In the genomic region with DNA sequence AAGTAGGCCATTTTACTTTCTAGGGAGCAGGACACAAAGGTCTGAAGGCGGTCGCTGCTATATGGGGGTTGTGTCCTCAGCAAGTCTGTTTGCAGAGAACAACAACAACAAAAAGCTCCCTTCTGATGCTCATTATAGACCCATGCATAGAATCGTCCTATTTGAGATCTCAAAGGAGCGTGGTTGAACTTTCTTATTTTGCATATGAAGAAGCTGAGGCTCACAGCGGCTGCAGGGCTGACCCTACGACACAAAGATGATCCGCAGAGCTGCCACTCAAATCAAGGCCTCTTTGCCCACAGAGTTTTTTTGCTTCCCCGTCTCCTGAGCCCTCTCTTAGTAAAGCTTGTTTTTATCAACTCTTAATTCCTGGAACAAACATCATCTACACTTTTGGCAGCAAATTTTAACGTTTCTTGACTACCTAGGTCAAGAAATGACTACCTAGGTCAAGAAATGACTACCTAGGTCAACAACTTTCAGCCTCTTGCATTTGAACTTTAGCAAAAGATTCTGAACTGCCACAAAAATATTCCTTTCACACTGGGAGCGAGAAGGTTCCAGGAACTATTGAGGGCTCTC, we compare ENCODE assay signal across 2 cellular contexts.
TF ChIP-seq lines count a peak whose summit lies in the region.

No MANE protein-coding gene starts in this region.

TF ChIP-seq in WTC11, 78 proteins besides CTCF, POLR2A, EP300 and RAD21:
- TF ChIP-seq E2F4 (CRISPR knock-in tag; IDR thresholded peaks at IDR 0.05; ENCODE audit: borderline replicate concordance, low read depth), result no peak
- TF ChIP-seq, protein P1, sequence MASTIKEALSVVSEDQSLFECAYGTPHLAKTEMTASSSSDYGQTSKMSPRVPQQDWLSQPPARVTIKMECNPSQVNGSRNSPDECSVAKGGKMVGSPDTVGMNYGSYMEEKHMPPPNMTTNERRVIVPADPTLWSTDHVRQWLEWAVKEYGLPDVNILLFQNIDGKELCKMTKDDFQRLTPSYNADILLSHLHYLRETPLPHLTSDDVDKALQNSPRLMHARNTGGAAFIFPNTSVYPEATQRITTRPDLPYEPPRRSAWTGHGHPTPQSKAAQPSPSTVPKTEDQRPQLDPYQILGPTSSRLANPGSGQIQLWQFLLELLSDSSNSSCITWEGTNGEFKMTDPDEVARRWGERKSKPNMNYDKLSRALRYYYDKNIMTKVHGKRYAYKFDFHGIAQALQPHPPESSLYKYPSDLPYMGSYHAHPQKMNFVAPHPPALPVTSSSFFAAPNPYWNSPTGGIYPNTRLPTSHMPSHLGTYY (CRISPR knock-in tag; IDR thresholded peaks at IDR 0.05), result no peak
- no peak for TF ChIP-seq ATF1 (CRISPR knock-in tag; IDR thresholded peaks at IDR 0.05)
- TF ChIP-seq GTF2I (CRISPR knock-in tag; conservative IDR thresholded peaks at IDR 0.05), result no peak
- no peak for TF ChIP-seq ZNF423 (CRISPR knock-in tag; IDR thresholded peaks at IDR 0.05)
- no peak for TF ChIP-seq TEAD1 (CRISPR knock-in tag; IDR thresholded peaks at IDR 0.05)
- TF ChIP-seq SMAD3 (CRISPR knock-in tag; IDR thresholded peaks at IDR 0.05; ENCODE audit: borderline replicate concordance), result no peak
- no peak for TF ChIP-seq FOXJ3 (CRISPR knock-in tag; IDR thresholded peaks at IDR 0.05; ENCODE audit: borderline replicate concordance)
- TF ChIP-seq, protein P2, sequence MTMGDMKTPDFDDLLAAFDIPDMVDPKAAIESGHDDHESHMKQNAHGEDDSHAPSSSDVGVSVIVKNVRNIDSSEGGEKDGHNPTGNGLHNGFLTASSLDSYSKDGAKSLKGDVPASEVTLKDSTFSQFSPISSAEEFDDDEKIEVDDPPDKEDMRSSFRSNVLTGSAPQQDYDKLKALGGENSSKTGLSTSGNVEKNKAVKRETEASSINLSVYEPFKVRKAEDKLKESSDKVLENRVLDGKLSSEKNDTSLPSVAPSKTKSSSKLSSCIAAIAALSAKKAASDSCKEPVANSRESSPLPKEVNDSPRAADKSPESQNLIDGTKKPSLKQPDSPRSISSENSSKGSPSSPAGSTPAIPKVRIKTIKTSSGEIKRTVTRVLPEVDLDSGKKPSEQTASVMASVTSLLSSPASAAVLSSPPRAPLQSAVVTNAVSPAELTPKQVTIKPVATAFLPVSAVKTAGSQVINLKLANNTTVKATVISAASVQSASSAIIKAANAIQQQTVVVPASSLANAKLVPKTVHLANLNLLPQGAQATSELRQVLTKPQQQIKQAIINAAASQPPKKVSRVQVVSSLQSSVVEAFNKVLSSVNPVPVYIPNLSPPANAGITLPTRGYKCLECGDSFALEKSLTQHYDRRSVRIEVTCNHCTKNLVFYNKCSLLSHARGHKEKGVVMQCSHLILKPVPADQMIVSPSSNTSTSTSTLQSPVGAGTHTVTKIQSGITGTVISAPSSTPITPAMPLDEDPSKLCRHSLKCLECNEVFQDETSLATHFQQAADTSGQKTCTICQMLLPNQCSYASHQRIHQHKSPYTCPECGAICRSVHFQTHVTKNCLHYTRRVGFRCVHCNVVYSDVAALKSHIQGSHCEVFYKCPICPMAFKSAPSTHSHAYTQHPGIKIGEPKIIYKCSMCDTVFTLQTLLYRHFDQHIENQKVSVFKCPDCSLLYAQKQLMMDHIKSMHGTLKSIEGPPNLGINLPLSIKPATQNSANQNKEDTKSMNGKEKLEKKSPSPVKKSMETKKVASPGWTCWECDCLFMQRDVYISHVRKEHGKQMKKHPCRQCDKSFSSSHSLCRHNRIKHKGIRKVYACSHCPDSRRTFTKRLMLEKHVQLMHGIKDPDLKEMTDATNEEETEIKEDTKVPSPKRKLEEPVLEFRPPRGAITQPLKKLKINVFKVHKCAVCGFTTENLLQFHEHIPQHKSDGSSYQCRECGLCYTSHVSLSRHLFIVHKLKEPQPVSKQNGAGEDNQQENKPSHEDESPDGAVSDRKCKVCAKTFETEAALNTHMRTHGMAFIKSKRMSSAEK (CRISPR knock-in tag; IDR thresholded peaks at IDR 0.05; ENCODE audit: borderline replicate concordance), result no peak
- TF ChIP-seq, protein P3, sequence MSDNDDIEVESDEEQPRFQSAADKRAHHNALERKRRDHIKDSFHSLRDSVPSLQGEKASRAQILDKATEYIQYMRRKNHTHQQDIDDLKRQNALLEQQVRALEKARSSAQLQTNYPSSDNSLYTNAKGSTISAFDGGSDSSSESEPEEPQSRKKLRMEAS (CRISPR knock-in tag; IDR thresholded peaks at IDR 0.05), result no peak
- TF ChIP-seq ZMAT4 (CRISPR knock-in tag; IDR thresholded peaks at IDR 0.05), result no peak
- no peak for TF ChIP-seq NR2C2 (CRISPR knock-in tag; IDR thresholded peaks at IDR 0.05)
- TF ChIP-seq, protein P4, sequence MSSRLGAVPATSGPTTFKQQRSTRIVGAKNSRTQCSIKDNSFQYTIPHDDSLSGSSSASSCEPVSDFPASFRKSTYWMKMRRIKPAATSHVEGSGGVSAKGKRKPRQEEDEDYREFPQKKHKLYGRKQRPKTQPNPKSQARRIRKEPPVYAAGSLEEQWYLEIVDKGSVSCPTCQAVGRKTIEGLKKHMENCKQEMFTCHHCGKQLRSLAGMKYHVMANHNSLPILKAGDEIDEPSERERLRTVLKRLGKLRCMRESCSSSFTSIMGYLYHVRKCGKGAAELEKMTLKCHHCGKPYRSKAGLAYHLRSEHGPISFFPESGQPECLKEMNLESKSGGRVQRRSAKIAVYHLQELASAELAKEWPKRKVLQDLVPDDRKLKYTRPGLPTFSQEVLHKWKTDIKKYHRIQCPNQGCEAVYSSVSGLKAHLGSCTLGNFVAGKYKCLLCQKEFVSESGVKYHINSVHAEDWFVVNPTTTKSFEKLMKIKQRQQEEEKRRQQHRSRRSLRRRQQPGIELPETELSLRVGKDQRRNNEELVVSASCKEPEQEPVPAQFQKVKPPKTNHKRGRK (CRISPR knock-in tag; IDR thresholded peaks at IDR 0.05; ENCODE audit: borderline replicate concordance), result no peak
- no peak for TF ChIP-seq CREM (CRISPR knock-in tag; IDR thresholded peaks at IDR 0.05)
- no peak for TF ChIP-seq NR1H2 (CRISPR knock-in tag; IDR thresholded peaks at IDR 0.05)

TF ChIP-seq in H1, 55 proteins besides CTCF, POLR2A, EP300 and RAD21:
- TF ChIP-seq SAP30 (IDR thresholded peaks at IDR 0.05; ENCODE audit: insufficient read depth, insufficient replicate concordance, low read length) (no peak), YY1 (IDR thresholded peaks at IDR 0.05; ENCODE audit: low read depth, low read length) (0 out of 2 replicates have a peak, but pooled peaks have one; percentile 9)
